In genomic region chr10:46060706-46061105, GRCh38 we compare ENCODE assay signal across 21 cellular contexts. TPM values are rescaled to one million over a fixed set of nuclear protein-coding genes. Genes with fewer than 3 reads are reported as not detected.
DNase-seq lines count a peak whose midpoint lies in the region; ATAC-seq and TF ChIP-seq lines count a peak whose summit lies in the region.
"Had no signal": no experiment of that assay in that cellular context is flagged by ENCODE, and none has a peak within 500 bp of the region (broad histone marks: within the 10 kb centered on the region; RNA-seq: fewer than 3 reads in every experiment).

No MANE protein-coding gene starts in this region.

- peaks cover 0 to 2% of the 10 kb centered on the region in 2 donors for H3K4me1 ChIP-seq in neuronal stem cell (ENCODE audit: control insufficient read depth in 2 of 2, insufficient read depth in 1 of 2, low read depth in 1 of 2, low read length in 2 of 2)
- H3K4me1 ChIP-seq: BE2C, HAP-1 had no signal

- no peaks in the 10 kb centered on the region for H3K27me3 Mint-ChIP-seq in WTC11 (ENCODE audit: low read depth)

- no peaks in the 10 kb centered on the region for H3K9me3 ChIP-seq in neuronal stem cell (replicated peaks in 1 of 2; ENCODE audit: control insufficient read depth in 2 of 2, insufficient read depth in 1 of 2, low read depth in 1 of 2, low read length in 2 of 2)
- H3K9me3 ChIP-seq: BE2C, HAP-1 had no signal

- no peak overlapping the region for H2AK5ac ChIP-seq in neuronal stem cell (ENCODE audit: low read depth, low read length)

- H3K79me1 ChIP-seq in neuronal stem cell (ENCODE audit: low read depth, low read length) = no peaks in the 10 kb centered on the region

- peaks cover 14% of the 10 kb centered on the region for H3K9me3 Mint-ChIP-seq in WTC11

- no peak overlapping the region for H2BK5ac ChIP-seq in neuronal stem cell (ENCODE audit: low read length)

- CTCF ChIA-PET in WTC11 (lab: Charles Lee) = no interaction called here

- no peak overlapping the region for H3K23ac ChIP-seq in neuronal stem cell (ENCODE audit: low read depth, low read length, poor library complexity)

- H3K4me3 ChIP-seq in neuronal stem cell (ENCODE audit: low read length in 2 of 2) = no peak overlapping the region
- H3K4me3 ChIP-seq: HAP-1 had no signal

- no peak overlapping the region for H3K14ac ChIP-seq in neuronal stem cell (ENCODE audit: low read length)

- H3K18ac ChIP-seq in neuronal stem cell (ENCODE audit: low read length) = no peak overlapping the region

- H4K8ac ChIP-seq in neuronal stem cell (ENCODE audit: low read depth, low read length) = peak overlapping the region; percentile 66

- H3K27ac Mint-ChIP-seq in WTC11 = no peak overlapping the region
- H3K27ac Mint-ChIP-seq: CD4-positive, CD25-positive, alpha-beta regulatory T cell had no signal

- no peak for DNase-seq in WTC11 (ENCODE audit: low spot score)
- peak; percentile 26 for DNase-seq in left lobe of liver (ENCODE audit: low spot score)
- no peak for DNase-seq in neuronal stem cell (ENCODE audit: low spot score)
- DNase-seq in NCI-H226 = no peak
- DNase-seq in SKM-1 treated with dmso at 0.1 percent for 144 hours (lab: John Stamatoyannopoulos, UW; ENCODE audit: unreplicated experiment) = no peak
- no peak for DNase-seq in NOMO-1 treated with dmso at 0.1 percent for 144 hours (lab: John Stamatoyannopoulos, UW; ENCODE audit: unreplicated experiment)
- DNase-seq: ACHN; BE2C; C1 segment of cervical spinal cord; CD4-positive, CD25-positive, alpha-beta regulatory T cell; CD8-positive, alpha-beta memory T cell; COR-L47; DMS 273 treated with DMSO at 0.1 percent for 48 hours; DMS53; DND-41; EL; GOT3; KBM-7 had no signal

- no peak for TF ChIP-seq CTCF in WTC11 (IDR thresholded peaks at IDR 0.05)

- WGBS in neuronal stem cell (ENCODE audit: extremely low coverage in 2 of 2, insufficient read length in 2 of 2, insufficient replicate concordance in 1 of 2), 2 donors = no CpG with 5 or more reads among the region's 3 CpGs

- no peak overlapping the region for H2BK120ac ChIP-seq in neuronal stem cell (ENCODE audit: low read depth, low read length)

- peaks cover 10% of the 10 kb centered on the region for H3K4me1 Mint-ChIP-seq in WTC11
- H3K4me1 Mint-ChIP-seq: CD8-positive, alpha-beta memory T cell had no signal

- H2BK15ac ChIP-seq in neuronal stem cell (ENCODE audit: low read length) = no peak overlapping the region

- no peaks in the 10 kb centered on the region for H3K36me3 ChIP-seq in neuronal stem cell (replicated peaks in 1 of 2; ENCODE audit: control insufficient read depth in 2 of 2, insufficient read depth in 2 of 2, low read length in 2 of 2)
- H3K36me3 ChIP-seq: BE2C, HAP-1 had no signal

- no peak overlapping the region for H2BK12ac ChIP-seq in neuronal stem cell (ENCODE audit: low read length)

- no peaks in the 10 kb centered on the region for H3K27me3 ChIP-seq in neuronal stem cell (ENCODE audit: control insufficient read depth in 3 of 3, insufficient read depth in 3 of 3, low read depth in 1 of 3, low read length in 3 of 3)

- POLR2A ChIA-PET in WTC11 (lab: Charles Lee) = no interaction called here

- H4K91ac ChIP-seq in neuronal stem cell (ENCODE audit: low read depth, low read length, poor library complexity) = no peak overlapping the region

- no peak overlapping the region for H3K27ac ChIP-seq in neuronal stem cell (replicated peaks; ENCODE audit: low read length)

- no peak overlapping the region for H3K9ac ChIP-seq in neuronal stem cell (ENCODE audit: low read depth, low read length, poor library complexity)

- no peak overlapping the region for H3K4ac ChIP-seq in neuronal stem cell (ENCODE audit: low read length)

- no peak overlapping the region for H3K4me3 Mint-ChIP-seq in WTC11
- H3K4me3 Mint-ChIP-seq: CD4-positive, CD25-positive, alpha-beta regulatory T cell; CD8-positive, alpha-beta memory T cell had no signal

- H3K36me3 Mint-ChIP-seq in WTC11 = no peaks in the 10 kb centered on the region
- H3K36me3 Mint-ChIP-seq: CD4-positive, CD25-positive, alpha-beta regulatory T cell had no signal

- peak overlapping the region; percentile 48 for H2AFZ ChIP-seq in neuronal stem cell (ENCODE audit: low read length)

- no peak overlapping the region for H3K4me2 ChIP-seq in neuronal stem cell (ENCODE audit: insufficient read depth, low read length, poor library complexity, severe bottlenecking)

- ATAC-seq in WTC11 = no peak
- ATAC-seq in left lobe of liver = no peak

TF ChIP-seq in WTC11, 78 proteins besides CTCF, POLR2A, EP300 and RAD21:
- TF ChIP-seq USF2 (CRISPR knock-in tag; IDR thresholded peaks at IDR 0.05) (0 out of 2 replicates have a peak, but pooled peaks have one; percentile 52), ATF3 (CRISPR knock-in tag; conservative IDR thresholded peaks at IDR 0.05) (no peak)

RNA-seq across cellular contexts. Expression of gene MSMB, which starts 14.6 kb away (rescaled TPM):
- total RNA-seq in WTC11 (2021) (not detected in 3 replicates), left lobe of liver (not detected)
- polyA plus RNA-seq in neuronal stem cell (2013, experiment 1 of 2) = not detected
- not detected for polyA plus RNA-seq in neuronal stem cell (2013, experiment 2 of 2)
- total RNA-seq: CD4-positive, CD25-positive, alpha-beta regulatory T cell; CD8-positive, alpha-beta memory T cell; G401; HT-29 had no signal
- polyA plus RNA-seq: CD4-positive, CD25-positive, alpha-beta regulatory T cell; CD8-positive, alpha-beta memory T cell had no signal

RNA-seq across cellular contexts. Expression of gene NCOA4, which starts 30.3 kb away (rescaled TPM):
- 64.6 to 69.4 TPM (median 64.7 TPM) in 3 replicates for total RNA-seq in WTC11 (2021)
- total RNA-seq in left lobe of liver = 192 TPM
- 39.8 TPM for polyA plus RNA-seq in neuronal stem cell (2013, experiment 1 of 2)
- polyA plus RNA-seq in neuronal stem cell (2013, experiment 2 of 2) = 39.0 TPM
